Comparison of ENCODE assay signal across 13 cellular contexts in the genomic region with DNA sequence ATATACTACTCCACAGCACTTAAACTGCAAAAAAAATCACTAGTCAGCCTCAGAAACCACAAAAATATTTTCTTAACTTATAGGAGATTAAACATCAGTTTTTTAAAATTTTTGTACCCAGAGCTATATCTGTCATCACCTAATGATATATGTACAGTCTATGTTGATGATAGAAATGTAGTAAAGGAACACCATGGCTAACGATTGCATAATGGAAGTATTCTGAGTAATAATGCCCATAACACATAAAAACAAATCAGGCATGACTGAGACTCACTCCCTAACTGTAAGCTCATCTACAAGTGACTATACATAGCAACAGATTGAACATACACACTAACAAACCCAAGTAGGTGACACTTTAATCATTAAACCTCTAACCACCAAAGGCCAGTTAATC. TPM values are rescaled to one million over a fixed set of nuclear protein-coding genes. Genes with fewer than 3 reads are reported as not detected.
DNase-seq lines count a peak whose midpoint lies in the region; ATAC-seq and TF ChIP-seq lines count a peak whose summit lies in the region.
"Had no signal": no experiment of that assay in that cellular context is flagged by ENCODE, and none has a peak within 500 bp of the region (broad histone marks: within the 10 kb centered on the region; RNA-seq: fewer than 3 reads in every experiment).

No MANE protein-coding gene starts in this region.

- ATAC-seq in GM18858 (IDR thresholded peaks at IDR 0.05; ENCODE audit: unreplicated experiment) (peak; percentile 50), HG02678 (IDR thresholded peaks at IDR 0.05; ENCODE audit: unreplicated experiment) (peak; percentile 70), mucosa of descending colon (no peak)
- ATAC-seq: naive thymus-derived CD8-positive, alpha-beta T cell had no signal

- H3K9me3 Mint-ChIP-seq in CD14-positive monocyte = no peaks in the 10 kb centered on the region
- H3K9me3 Mint-ChIP-seq: activated T-helper 1 cell treated with anti-CD3 and anti-CD28 coated beads, Interleukin-12 subunit alpha, Interleukin-12 subunit beta, Interleukin-2, Interleukin-4 antibody, amounts not matched to agents 30 ng/mL and 10 ng/mL and 1 ng/mL, durations not matched to agents 14 hours and 24 hours and 36 hours; immature natural killer cell; naive thymus-derived CD8-positive, alpha-beta T cell had no signal

- no peak for TF ChIP-seq EP300 in Ishikawa (IDR thresholded peaks at IDR 0.05; ENCODE audit: borderline replicate concordance)

- no peaks in the 10 kb centered on the region for H3K27me3 ChIP-seq in left ventricle myocardium inferior (ENCODE audit: low read depth)
- H3K27me3 ChIP-seq: esophagus muscularis mucosa, SJSA1 had no signal

- no peak overlapping the region for H3K27ac Mint-ChIP-seq in CD14-positive monocyte
- H3K27ac Mint-ChIP-seq: activated T-helper 1 cell treated with anti-CD3 and anti-CD28 coated beads, Interleukin-12 subunit alpha, Interleukin-12 subunit beta, Interleukin-2, Interleukin-4 antibody, amounts not matched to agents 30 ng/mL and 10 ng/mL and 1 ng/mL, durations not matched to agents 14 hours and 24 hours and 36 hours; immature natural killer cell; naive thymus-derived CD8-positive, alpha-beta T cell had no signal

- no peaks in the 10 kb centered on the region for H3K4me1 Mint-ChIP-seq in CD14-positive monocyte
- H3K4me1 Mint-ChIP-seq: immature natural killer cell; naive thymus-derived CD8-positive, alpha-beta T cell had no signal

- TF ChIP-seq RAD21 in Ishikawa (IDR thresholded peaks at IDR 0.05; ENCODE audit: low read depth) = no peak

- no peaks in the 10 kb centered on the region for H3K36me3 Mint-ChIP-seq in CD14-positive monocyte
- H3K36me3 Mint-ChIP-seq: immature natural killer cell; naive thymus-derived CD8-positive, alpha-beta T cell had no signal

- H3K4me1 ChIP-seq in left ventricle myocardium inferior = peaks cover 50% of the 10 kb centered on the region
- H3K4me1 ChIP-seq in mucosa of descending colon (ENCODE audit: low read depth) = no peaks in the 10 kb centered on the region
- H3K4me1 ChIP-seq: esophagus muscularis mucosa, SJSA1 had no signal

- no peaks in the 10 kb centered on the region for H3K9me3 ChIP-seq in left ventricle myocardium inferior (replicated peaks)
- no peaks in the 10 kb centered on the region for H3K9me3 ChIP-seq in mucosa of descending colon
- H3K9me3 ChIP-seq: esophagus muscularis mucosa, SJSA1 had no signal

- TF ChIP-seq CTCF in left ventricle myocardium inferior (IDR thresholded peaks at IDR 0.05; ENCODE audit: borderline replicate concordance) (no peak), CD14-positive monocyte (IDR thresholded peaks at IDR 0.05) (no peak), mucosa of descending colon (IDR thresholded peaks at IDR 0.05) (no peak)

- H3K27me3 Mint-ChIP-seq in CD14-positive monocyte (ENCODE audit: low read depth in 3 of 3) = no peaks in the 10 kb centered on the region

- intact Hi-C loops in left ventricle myocardium inferior (cut with micrococcal nuclease) (loop anchor here (5.0 to 10.0 kb wide), 2 partner anchors 136 to 298 kb away; no protein-coding TSS in a partner anchor), CD14-positive monocyte (cut with micrococcal nuclease) (loop anchor here in 1 of 2 donors (10.0 kb wide), 1 partner anchor 298 kb away; no protein-coding TSS in a partner anchor), mucosa of descending colon (cut with DNase I, micrococcal nuclease) (loop anchor here (5.0 to 10.0 kb wide), 3 partner anchors 131 to 278 kb away; no protein-coding TSS in a partner anchor)

- H3K27ac ChIP-seq in left ventricle myocardium inferior (replicated peaks) = no peak overlapping the region
- H3K27ac ChIP-seq: esophagus muscularis mucosa, SJSA1 had no signal

- no peaks in the 10 kb centered on the region for H3K36me3 ChIP-seq in left ventricle myocardium inferior
- no peaks in the 10 kb centered on the region for H3K36me3 ChIP-seq in mucosa of descending colon (ENCODE audit: low read depth)
- H3K36me3 ChIP-seq: esophagus muscularis mucosa, SJSA1 had no signal

- H3K4me3 ChIP-seq in left ventricle myocardium inferior (no peak overlapping the region), mucosa of descending colon (no peak overlapping the region)
- H3K4me3 ChIP-seq: esophagus muscularis mucosa, SJSA1 had no signal

- peak; percentile 76 for DNase-seq in left kidney (ENCODE audit: low read depth, low spot score)
- DNase-seq in left ventricle myocardium inferior = no peak
- DNase-seq in NCI-H146 treated with DMSO at 0.1 percent for 48 hours (lab: John Stamatoyannopoulos, UW; ENCODE audit: unreplicated experiment) = no peak
- no peak for DNase-seq in CD14-positive monocyte (ENCODE audit: low spot score)
- DNase-seq in mucosa of descending colon = no peak

- H3K4me3 Mint-ChIP-seq in CD14-positive monocyte = no peak overlapping the region
- H3K4me3 Mint-ChIP-seq: activated T-helper 1 cell treated with anti-CD3 and anti-CD28 coated beads, Interleukin-12 subunit alpha, Interleukin-12 subunit beta, Interleukin-2, Interleukin-4 antibody, amounts not matched to agents 30 ng/mL and 10 ng/mL and 1 ng/mL, durations not matched to agents 14 hours and 24 hours and 36 hours; immature natural killer cell; naive thymus-derived CD8-positive, alpha-beta T cell had no signal

TF ChIP-seq in Ishikawa, 13 proteins besides CTCF, POLR2A, EP300 and RAD21:
- TF ChIP-seq ZBTB7A (IDR thresholded peaks at IDR 0.05; ENCODE audit: low read depth) (no peak), CEBPB (IDR thresholded peaks at IDR 0.05) (peak; percentile 87)

RNA-seq across cellular contexts. Expression of a gene that starts 51.3 kb away (rescaled TPM):
- total RNA-seq in left ventricle myocardium inferior (68.7 TPM), mucosa of descending colon (10 to 100 TPM; 23.1 to 43.4 (median 35.6) TPM)
- not detected for polyA plus RNA-seq in CD14-positive monocyte
- total RNA-seq: activated T-helper 1 cell treated with anti-CD3 and anti-CD28 coated beads, Interleukin-12 subunit alpha, Interleukin-12 subunit beta, Interleukin-2, Interleukin-4 antibody, amounts not matched to agents 30 ng/mL and 10 ng/mL and 1 ng/mL, durations not matched to agents 14 hours and 24 hours and 36 hours; naive thymus-derived CD8-positive, alpha-beta T cell had no signal
- polyA plus RNA-seq: immature natural killer cell; naive thymus-derived CD8-positive, alpha-beta T cell had no signal
